ENCODE assay signal across 1 cellular context in the genomic region with DNA sequence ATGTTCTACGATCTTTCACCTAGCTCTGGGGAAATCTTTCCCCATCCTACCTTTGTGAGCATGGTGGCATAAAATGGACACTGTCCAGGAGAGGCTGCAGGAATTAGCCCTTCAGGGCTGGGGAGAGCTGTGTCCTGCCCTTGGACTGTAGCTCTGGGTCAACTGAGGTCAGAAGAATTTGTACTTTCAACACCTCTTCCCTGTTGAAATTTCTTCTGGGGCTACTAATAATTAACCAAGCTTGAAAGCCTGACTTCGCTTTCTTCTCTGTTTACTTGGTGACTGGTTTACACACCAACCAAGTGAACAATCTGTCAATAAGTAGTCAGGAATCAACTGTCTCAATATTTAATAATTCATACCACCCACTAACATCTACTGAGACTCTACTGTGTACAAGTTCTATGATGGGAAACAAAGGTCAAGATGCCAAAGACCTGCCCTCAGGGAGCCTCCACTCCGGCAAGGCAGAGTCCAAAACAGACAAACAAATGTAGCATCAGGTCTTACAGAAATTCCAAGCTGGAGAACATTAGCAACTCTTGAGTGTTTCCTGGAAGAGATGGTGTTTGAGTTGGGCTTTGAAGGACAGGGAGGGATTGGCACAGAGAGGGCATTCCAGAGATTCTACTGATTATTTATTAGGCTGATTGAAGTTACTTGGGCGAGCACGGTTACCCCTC.
A peak's percentile ranks its signal among the peaks of the same experiment; 100 is the strongest.
TF ChIP-seq lines count a peak whose summit lies in the region.

No MANE protein-coding gene starts in this region.

TF ChIP-seq in HepG2, 621 proteins besides CTCF, POLR2A, EP300 and RAD21 (continued from another document and continues in another):
- TF ChIP-seq, protein P1, sequence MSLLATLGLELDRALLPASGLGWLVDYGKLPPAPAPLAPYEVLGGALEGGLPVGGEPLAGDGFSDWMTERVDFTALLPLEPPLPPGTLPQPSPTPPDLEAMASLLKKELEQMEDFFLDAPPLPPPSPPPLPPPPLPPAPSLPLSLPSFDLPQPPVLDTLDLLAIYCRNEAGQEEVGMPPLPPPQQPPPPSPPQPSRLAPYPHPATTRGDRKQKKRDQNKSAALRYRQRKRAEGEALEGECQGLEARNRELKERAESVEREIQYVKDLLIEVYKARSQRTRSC (CRISPR knock-in tag; IDR thresholded peaks at IDR 0.05; ENCODE audit: low read depth), result no peak
- TF ChIP-seq, protein P2, sequence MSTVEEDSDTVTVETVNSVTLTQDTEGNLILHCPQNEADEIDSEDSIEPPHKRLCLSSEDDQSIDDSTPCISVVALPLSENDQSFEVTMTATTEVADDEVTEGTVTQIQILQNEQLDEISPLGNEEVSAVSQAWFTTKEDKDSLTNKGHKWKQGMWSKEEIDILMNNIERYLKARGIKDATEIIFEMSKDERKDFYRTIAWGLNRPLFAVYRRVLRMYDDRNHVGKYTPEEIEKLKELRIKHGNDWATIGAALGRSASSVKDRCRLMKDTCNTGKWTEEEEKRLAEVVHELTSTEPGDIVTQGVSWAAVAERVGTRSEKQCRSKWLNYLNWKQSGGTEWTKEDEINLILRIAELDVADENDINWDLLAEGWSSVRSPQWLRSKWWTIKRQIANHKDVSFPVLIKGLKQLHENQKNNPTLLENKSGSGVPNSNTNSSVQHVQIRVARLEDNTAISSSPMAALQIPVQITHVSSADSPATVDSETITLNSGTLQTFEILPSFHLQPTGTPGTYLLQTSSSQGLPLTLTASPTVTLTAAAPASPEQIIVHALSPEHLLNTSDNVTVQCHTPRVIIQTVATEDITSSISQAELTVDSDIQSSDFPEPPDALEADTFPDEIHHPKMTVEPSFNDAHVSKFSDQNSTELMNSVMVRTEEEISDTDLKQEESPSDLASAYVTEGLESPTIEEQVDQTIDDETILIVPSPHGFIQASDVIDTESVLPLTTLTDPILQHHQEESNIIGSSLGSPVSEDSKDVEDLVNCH (CRISPR knock-in tag; IDR thresholded peaks at IDR 0.05), result no peak
- TF ChIP-seq MAFK (conservative IDR thresholded peaks at IDR 0.05 in 1 of 2, IDR thresholded peaks at IDR 0.05 in 1 of 2; ENCODE audit: low read length in 2 of 2) (peak in 1 of 2 experiments; percentile 41; a peak in 1 of 4 replicates), HNF4G (IDR thresholded peaks at IDR 0.05; ENCODE audit: borderline replicate concordance, low read depth, low read length) (peak; percentile 53), HNF4G (CRISPR knock-in tag; IDR thresholded peaks at IDR 0.05; ENCODE audit: borderline replicate concordance, low read depth) (0 out of 2 replicates have a peak, but pooled peaks have one; percentile 31), ZNF264 (CRISPR knock-in tag; IDR thresholded peaks at IDR 0.05) (0 out of 2 replicates have a peak, but pooled peaks have one; percentile 26), ZNF44 (CRISPR knock-in tag; IDR thresholded peaks at IDR 0.05) (no peak), ZNF775 (CRISPR knock-in tag; IDR thresholded peaks at IDR 0.05; ENCODE audit: borderline replicate concordance) (no peak), BCL6 (CRISPR knock-in tag; IDR thresholded peaks at IDR 0.05) (peak; percentile 77), HMG20B (CRISPR knock-in tag; conservative IDR thresholded peaks at IDR 0.05) (peak; percentile 57; the same call in 1 of the 2 replicates), ZNF17 (CRISPR knock-in tag; IDR thresholded peaks at IDR 0.05) (no peak), ZNF614 (CRISPR knock-in tag; IDR thresholded peaks at IDR 0.05; ENCODE audit: borderline replicate concordance) (no peak; the same call in 1 of the 2 replicates), DR1 (CRISPR knock-in tag; IDR thresholded peaks at IDR 0.05) (no peak), NR2F2 (IDR thresholded peaks at IDR 0.05; ENCODE audit: borderline replicate concordance, low read depth) (peak; percentile 96), AHDC1 (CRISPR knock-in tag; IDR thresholded peaks at IDR 0.05; ENCODE audit: borderline replicate concordance) (peak; percentile 96; the same call in 1 of the 2 replicates), CREM (IDR thresholded peaks at IDR 0.05) (peak; percentile 84), CREM (CRISPR knock-in tag; IDR thresholded peaks at IDR 0.05) (no peak), ZBTB10 (CRISPR knock-in tag; IDR thresholded peaks at IDR 0.05; ENCODE audit: borderline replicate concordance) (no peak), SAP130 (CRISPR knock-in tag; IDR thresholded peaks at IDR 0.05; ENCODE audit: low read depth) (peak; percentile 51; the same call in 1 of the 2 replicates), ETV5 (CRISPR knock-in tag; IDR thresholded peaks at IDR 0.05; ENCODE audit: borderline replicate concordance) (no peak; the same call in 1 of the 2 replicates), ISL2 (CRISPR knock-in tag; IDR thresholded peaks at IDR 0.05) (peak; percentile 91), HNF4A (CRISPR knock-in tag; IDR thresholded peaks at IDR 0.05) (peak; percentile 91), NR2F6 (IDR thresholded peaks at IDR 0.05) (peak; percentile 98), NR2F6 (CRISPR knock-in tag; IDR thresholded peaks at IDR 0.05) (peak; percentile 94), CREB3 (CRISPR knock-in tag; IDR thresholded peaks at IDR 0.05) (no peak), ZNF24 (IDR thresholded peaks at IDR 0.05) (no peak), MTF2 (CRISPR knock-in tag; IDR thresholded peaks at IDR 0.05; ENCODE audit: borderline replicate concordance) (no peak), GPN1 (CRISPR knock-in tag; IDR thresholded peaks at IDR 0.05; ENCODE audit: borderline replicate concordance) (no peak), PRPF4 (IDR thresholded peaks at IDR 0.05; ENCODE audit: low read depth, low read length, poor library complexity, severe bottlenecking) (no peak), RXRA (CRISPR knock-in tag; IDR thresholded peaks at IDR 0.05) (peak; percentile 94), ZNF639 (CRISPR knock-in tag; conservative IDR thresholded peaks at IDR 0.05) (no peak)
- TF ChIP-seq, protein P3, sequence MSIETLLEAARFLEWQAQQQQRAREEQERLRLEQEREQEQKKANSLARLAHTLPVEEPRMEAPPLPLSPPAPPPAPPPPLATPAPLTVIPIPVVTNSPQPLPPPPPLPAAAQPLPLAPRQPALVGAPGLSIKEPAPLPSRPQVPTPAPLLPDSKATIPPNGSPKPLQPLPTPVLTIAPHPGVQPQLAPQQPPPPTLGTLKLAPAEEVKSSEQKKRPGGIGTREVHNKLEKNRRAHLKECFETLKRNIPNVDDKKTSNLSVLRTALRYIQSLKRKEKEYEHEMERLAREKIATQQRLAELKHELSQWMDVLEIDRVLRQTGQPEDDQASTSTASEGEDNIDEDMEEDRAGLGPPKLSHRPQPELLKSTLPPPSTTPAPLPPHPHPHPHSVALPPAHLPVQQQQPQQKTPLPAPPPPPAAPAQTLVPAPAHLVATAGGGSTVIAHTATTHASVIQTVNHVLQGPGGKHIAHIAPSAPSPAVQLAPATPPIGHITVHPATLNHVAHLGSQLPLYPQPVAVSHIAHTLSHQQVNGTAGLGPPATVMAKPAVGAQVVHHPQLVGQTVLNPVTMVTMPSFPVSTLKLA (IDR thresholded peaks at IDR 0.05), result no peak
- TF ChIP-seq, protein P4, sequence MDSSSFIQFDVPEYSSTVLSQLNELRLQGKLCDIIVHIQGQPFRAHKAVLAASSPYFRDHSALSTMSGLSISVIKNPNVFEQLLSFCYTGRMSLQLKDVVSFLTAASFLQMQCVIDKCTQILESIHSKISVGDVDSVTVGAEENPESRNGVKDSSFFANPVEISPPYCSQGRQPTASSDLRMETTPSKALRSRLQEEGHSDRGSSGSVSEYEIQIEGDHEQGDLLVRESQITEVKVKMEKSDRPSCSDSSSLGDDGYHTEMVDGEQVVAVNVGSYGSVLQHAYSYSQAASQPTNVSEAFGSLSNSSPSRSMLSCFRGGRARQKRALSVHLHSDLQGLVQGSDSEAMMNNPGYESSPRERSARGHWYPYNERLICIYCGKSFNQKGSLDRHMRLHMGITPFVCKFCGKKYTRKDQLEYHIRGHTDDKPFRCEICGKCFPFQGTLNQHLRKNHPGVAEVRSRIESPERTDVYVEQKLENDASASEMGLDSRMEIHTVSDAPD (CRISPR knock-in tag; IDR thresholded peaks at IDR 0.05), result peak; percentile 31; the same call in 1 of the 2 replicates
- TF ChIP-seq, protein P5, sequence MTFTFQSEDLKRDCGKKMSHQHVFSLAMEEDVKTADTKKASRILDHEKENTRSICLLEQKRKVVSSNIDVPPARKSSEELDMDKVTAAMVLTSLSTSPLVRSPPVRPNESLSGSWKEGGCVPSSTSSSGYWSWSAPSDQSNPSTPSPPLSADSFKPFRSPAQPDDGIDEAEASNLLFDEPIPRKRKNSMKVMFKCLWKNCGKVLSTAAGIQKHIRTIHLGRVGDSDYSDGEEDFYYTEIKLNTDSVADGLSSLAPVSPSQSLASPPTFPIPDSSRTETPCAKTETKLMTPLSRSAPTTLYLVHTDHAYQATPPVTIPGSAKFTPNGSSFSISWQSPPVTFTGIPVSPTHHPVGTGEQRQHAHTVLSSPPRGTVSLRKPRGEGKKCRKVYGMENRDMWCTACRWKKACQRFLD (CRISPR knock-in tag; IDR thresholded peaks at IDR 0.05; ENCODE audit: borderline replicate concordance), result no peak
- TF ChIP-seq, protein P6, sequence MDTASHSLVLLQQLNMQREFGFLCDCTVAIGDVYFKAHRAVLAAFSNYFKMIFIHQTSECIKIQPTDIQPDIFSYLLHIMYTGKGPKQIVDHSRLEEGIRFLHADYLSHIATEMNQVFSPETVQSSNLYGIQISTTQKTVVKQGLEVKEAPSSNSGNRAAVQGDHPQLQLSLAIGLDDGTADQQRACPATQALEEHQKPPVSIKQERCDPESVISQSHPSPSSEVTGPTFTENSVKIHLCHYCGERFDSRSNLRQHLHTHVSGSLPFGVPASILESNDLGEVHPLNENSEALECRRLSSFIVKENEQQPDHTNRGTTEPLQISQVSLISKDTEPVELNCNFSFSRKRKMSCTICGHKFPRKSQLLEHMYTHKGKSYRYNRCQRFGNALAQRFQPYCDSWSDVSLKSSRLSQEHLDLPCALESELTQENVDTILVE (CRISPR knock-in tag; IDR thresholded peaks at IDR 0.05), result peak; percentile 69; the same call in 1 of the 2 replicates
